Comparison of ENCODE assay signal across 11 cellular contexts in the genomic region with DNA sequence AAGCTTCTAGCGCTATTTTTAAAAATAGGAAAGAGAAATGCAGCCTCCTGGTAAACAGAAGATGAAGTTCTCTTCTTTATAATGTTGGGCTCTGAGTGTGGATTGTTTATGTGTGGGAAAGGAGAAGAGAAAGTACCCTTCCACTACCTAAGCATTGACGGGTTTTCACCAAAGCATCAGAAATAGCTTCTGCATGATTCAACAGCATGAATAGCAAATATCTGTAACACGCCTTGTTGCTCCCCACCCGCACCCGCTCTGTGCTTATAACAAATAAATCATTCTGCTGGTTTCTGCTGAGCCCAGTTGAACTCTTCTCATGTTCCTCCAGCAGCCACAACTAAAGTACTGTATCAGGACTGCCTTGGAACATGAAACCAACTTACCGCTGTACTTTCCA. TPM values are rescaled to one million over a fixed set of nuclear protein-coding genes. Genes with fewer than 3 reads are reported as not detected.
DNase-seq lines count a peak whose midpoint lies in the region; ATAC-seq, FAIRE-seq and TF ChIP-seq lines count a peak whose summit lies in the region.
"Had no signal": no experiment of that assay in that cellular context is flagged by ENCODE, and none has a peak within 500 bp of the region (broad histone marks: within the 10 kb centered on the region; RNA-seq: fewer than 3 reads in every experiment).

No MANE protein-coding gene starts in this region.

- H3K4me3 Mint-ChIP-seq in endothelial cell (ENCODE audit: unreplicated experiment), result no peak overlapping the region

- no peaks in the 10 kb centered on the region for H3K79me2 ChIP-seq in keratinocyte (ENCODE audit: control insufficient read depth, insufficient read depth, low read length)

- H3K27ac Mint-ChIP-seq in endothelial cell (ENCODE audit: unreplicated experiment), result no peak overlapping the region

- peak; percentile 91 for ATAC-seq in GM21576 (IDR thresholded peaks at IDR 0.05; ENCODE audit: unreplicated experiment)

- no peak overlapping the region for H3K9ac ChIP-seq in keratinocyte (ENCODE audit: control insufficient read depth, extremely low read depth, insufficient read depth, low read length)

- DNase-seq in GM12892 (ENCODE audit: insufficient read length), result no peak
- DNase-seq in HS-27A (ENCODE audit: low read depth), result peak; percentile 11
- DNase-seq in keratinocyte (ENCODE audit: low read depth, low spot score), result no peak
- no peak for DNase-seq in endothelial cell (ENCODE audit: low spot score)
- DNase-seq in HK-2 (ENCODE audit: unreplicated experiment), result no peak
- DNase-seq in NCI-H1105 treated with DMSO at 0.1 percent for 48 hours (lab: John Stamatoyannopoulos, UW), result no peak
- no peak for DNase-seq in activated gamma-delta T cell treated with Interleukin-2 at 50 U/mL for 16 hours
- DNase-seq: SHP77 treated with DMSO at 0.1 percent for 48 hours, tibial artery had no signal

- H3K27me3 Mint-ChIP-seq in endothelial cell (ENCODE audit: unreplicated experiment), result no peaks in the 10 kb centered on the region

- no peaks in the 10 kb centered on the region for H3K36me3 ChIP-seq in keratinocyte (ENCODE audit: control insufficient read depth in 2 of 2, extremely low read depth in 1 of 2, insufficient read depth in 2 of 2, low read length in 2 of 2)
- H3K36me3 ChIP-seq: tibial artery had no signal

- TF ChIP-seq POLR2A in GM12892 (IDR thresholded peaks at IDR 0.05; ENCODE audit: low read depth, low read length), result no peak

- no peaks in the 10 kb centered on the region for H3K4me1 Mint-ChIP-seq in endothelial cell (ENCODE audit: unreplicated experiment)

- no peak overlapping the region for H3K27ac ChIP-seq in keratinocyte (ENCODE audit: control insufficient read depth, insufficient read depth, low read length)
- H3K27ac ChIP-seq: tibial artery had no signal

- dilution Hi-C loops in keratinocyte (cut with MboI; ENCODE audit: extremely low pct_ligation_motif_present, low sequenced_read_pairs), result no loop called here

- H2AFZ ChIP-seq in keratinocyte (ENCODE audit: control insufficient read depth, low read length), result peak overlapping the region; percentile 14

- no peak overlapping the region for H3K4me3 ChIP-seq in keratinocyte (ENCODE audit: control insufficient read depth in 2 of 3, extremely low read depth in 1 of 3, insufficient read depth in 2 of 3, low read depth in 1 of 3, low read length in 3 of 3)
- H3K4me3 ChIP-seq: tibial artery had no signal

- H3K9me3 Mint-ChIP-seq in endothelial cell (ENCODE audit: unreplicated experiment), result no peaks in the 10 kb centered on the region

- H3K9me3 ChIP-seq in keratinocyte (ENCODE audit: control insufficient read depth, low read depth, low read length), result no peaks in the 10 kb centered on the region
- H3K9me3 ChIP-seq: tibial artery had no signal

- peak; percentile 90 for FAIRE-seq in GM12892 (lab: Jason Lieb, UNC)
- no peak for FAIRE-seq in keratinocyte (lab: Jason Lieb, UNC)

- peak overlapping the region; percentile 13 for H3K4me2 ChIP-seq in keratinocyte (ENCODE audit: control insufficient read depth, extremely low read depth, insufficient read depth, low read depth, low read length)

- no peaks in the 10 kb centered on the region for H3K9me1 ChIP-seq in keratinocyte (ENCODE audit: control insufficient read depth, extremely low read depth, insufficient read depth, low read length)

- H3K36me3 Mint-ChIP-seq in endothelial cell (ENCODE audit: low read depth, unreplicated experiment), result no peaks in the 10 kb centered on the region

- TF ChIP-seq CTCF in keratinocyte (optimal IDR thresholded peaks at IDR 0.05 in 1 of 3, IDR thresholded peaks at IDR 0.05 in 1 of 3, conservative IDR thresholded peaks at IDR 0.05 in 1 of 3; ENCODE audit: extremely low read depth in 1 of 3, insufficient read depth in 2 of 3, low read length in 3 of 3) (no peak), endothelial cell (IDR thresholded peaks at IDR 0.05; ENCODE audit: unreplicated experiment) (no peak)

- H3K4me1 ChIP-seq in keratinocyte (ENCODE audit: control insufficient read depth, extremely low read depth, insufficient read depth, low read length), result peaks cover 5% of the 10 kb centered on the region
- H3K4me1 ChIP-seq: tibial artery had no signal

- no peaks in the 10 kb centered on the region for H3K27me3 ChIP-seq in keratinocyte (ENCODE audit: control insufficient read depth, extremely low read depth, insufficient read depth, low read length)
- H3K27me3 ChIP-seq: tibial artery had no signal

- no peaks in the 10 kb centered on the region for H4K20me1 ChIP-seq in keratinocyte (ENCODE audit: control insufficient read depth, extremely low read depth, insufficient read depth, low read length)

RNA-seq across cellular contexts. Expression of a gene that starts 20.7 kb away (rescaled TPM):
- 1.7 TPM for polyA plus RNA-seq in GM12892 (2012; ENCODE audit: missing spikeins)
- polyA plus RNA-seq in keratinocyte, result 0.01 to 0.04 TPM (median 0.03 TPM) in 3 replicates
- polyA plus RNA-seq in keratinocyte (2011; ENCODE audit: low read depth), result not detected
- polyA plus RNA-seq in keratinocyte (2011; cell fraction: cytosol; rRNA removed), result 0.03 and 0.05 TPM in 2 replicates
- polyA plus RNA-seq in keratinocyte (2011; cell fraction: nucleus; rRNA removed), result 0.03 and 0.04 TPM in 2 replicates
- not detected in 2 replicates for polyA plus RNA-seq in keratinocyte (2012; ENCODE audit: low replicate concordance)
- 0.06 TPM in 1 of 3 replicates, not detected in the others for polyA minus RNA-seq in keratinocyte
- polyA minus RNA-seq in keratinocyte (2011; cell fraction: cytosol; rRNA and poly(A)+ RNA removed), result not detected
- polyA minus RNA-seq in keratinocyte (2011; cell fraction: nucleus; rRNA and poly(A)+ RNA removed), result not detected in 2 replicates
- total RNA-seq in endothelial cell (ENCODE audit: unreplicated experiment), result 0.41 TPM
- polyA plus RNA-seq: neural cell had no signal
